Comparison of ENCODE assay signal across 8 cellular contexts in genomic region chr3:155334897-155335883, GRCh38.
DNase-seq lines count a peak whose midpoint lies in the region; ATAC-seq and TF ChIP-seq lines count a peak whose summit lies in the region.

No MANE protein-coding gene starts in this region.

- H3K9me3 Mint-ChIP-seq in stimulated activated memory B cell treated with anti-CD40 and anti-IgM and Interleukin-4, amounts not matched to agents 10 μg/mL and 1 μg/mL and 100 μg/mL, for 72 hours = no peaks in the 10 kb centered on the region

- no peak for TF ChIP-seq CTCF in cardiac fibroblast (IDR thresholded peaks at IDR 0.05; ENCODE audit: low read depth, low read length)

- no peak overlapping the region for H3K27ac Mint-ChIP-seq in stimulated activated memory B cell treated with anti-CD40 and anti-IgM and Interleukin-4, amounts not matched to agents 10 μg/mL and 1 μg/mL and 100 μg/mL, for 72 hours

- H3K27me3 Mint-ChIP-seq in stimulated activated memory B cell treated with anti-CD40 and anti-IgM and Interleukin-4, amounts not matched to agents 10 μg/mL and 1 μg/mL and 100 μg/mL, for 72 hours = no peaks in the 10 kb centered on the region

- ATAC-seq in GM18508 (IDR thresholded peaks at IDR 0.05; ENCODE audit: insufficient read depth, unreplicated experiment) (peak; percentile 75), GM21423 (IDR thresholded peaks at IDR 0.05; ENCODE audit: unreplicated experiment) (peak; percentile 93), HG03442 (IDR thresholded peaks at IDR 0.05; ENCODE audit: unreplicated experiment) (peak; percentile 92)
- no peak for ATAC-seq in stimulated activated memory B cell treated with anti-CD40 and anti-IgM and Interleukin-4, amounts not matched to agents 10 μg/mL and 1 μg/mL and 100 μg/mL, for 72 hours

- H3K36me3 Mint-ChIP-seq in stimulated activated memory B cell treated with anti-CD40 and anti-IgM and Interleukin-4, amounts not matched to agents 10 μg/mL and 1 μg/mL and 100 μg/mL, for 72 hours = no peaks in the 10 kb centered on the region

- H3K4me3 ChIP-seq in cardiac fibroblast (replicated peaks in 1 of 2; ENCODE audit: low read depth in 2 of 2, low read length in 2 of 2) = no peak overlapping the region

- no peak overlapping the region for H3K4me3 Mint-ChIP-seq in stimulated activated memory B cell treated with anti-CD40 and anti-IgM and Interleukin-4, amounts not matched to agents 10 μg/mL and 1 μg/mL and 100 μg/mL, for 72 hours

- no peaks in the 10 kb centered on the region for H3K4me1 Mint-ChIP-seq in stimulated activated memory B cell treated with anti-CD40 and anti-IgM and Interleukin-4, amounts not matched to agents 10 μg/mL and 1 μg/mL and 100 μg/mL, for 72 hours

- DNase-seq in cardiac fibroblast (ENCODE audit: low read depth in 2 of 2) (peak; percentile 18 to 59), AG08396 (ENCODE audit: low spot score) (no peak)
- DNase-seq in activated T-cell treated with anti-CD3 and anti-CD28 coated beads, Interleukin-2, amount 50 U/mL, for 48 hours = no peak
- DNase-seq in stimulated activated CD4-positive, alpha-beta T cell treated with anti-CD3 and anti-CD28 coated beads, Interleukin-1b, Interleukin-23, amount 100 ng/mL, for 48 hours = no peak

Comparison
In these comparisons a context has a peak if more than half of its experiments do, and no peak if none do; other contexts are left out.
1. DNase-seq: peak in cardiac fibroblast (2 of 2); none in AG08396 (single experiment), activated T-cell treated with anti-CD3 and anti-CD28 coated beads, Interleukin-2, amount 50 U/mL, for 48 hours (0 of 2) and stimulated activated CD4-positive, alpha-beta T cell treated with anti-CD3 and anti-CD28 coated beads, Interleukin-1b, Interleukin-23, amount 100 ng/mL, for 48 hours (single experiment).